In the genomic region with DNA sequence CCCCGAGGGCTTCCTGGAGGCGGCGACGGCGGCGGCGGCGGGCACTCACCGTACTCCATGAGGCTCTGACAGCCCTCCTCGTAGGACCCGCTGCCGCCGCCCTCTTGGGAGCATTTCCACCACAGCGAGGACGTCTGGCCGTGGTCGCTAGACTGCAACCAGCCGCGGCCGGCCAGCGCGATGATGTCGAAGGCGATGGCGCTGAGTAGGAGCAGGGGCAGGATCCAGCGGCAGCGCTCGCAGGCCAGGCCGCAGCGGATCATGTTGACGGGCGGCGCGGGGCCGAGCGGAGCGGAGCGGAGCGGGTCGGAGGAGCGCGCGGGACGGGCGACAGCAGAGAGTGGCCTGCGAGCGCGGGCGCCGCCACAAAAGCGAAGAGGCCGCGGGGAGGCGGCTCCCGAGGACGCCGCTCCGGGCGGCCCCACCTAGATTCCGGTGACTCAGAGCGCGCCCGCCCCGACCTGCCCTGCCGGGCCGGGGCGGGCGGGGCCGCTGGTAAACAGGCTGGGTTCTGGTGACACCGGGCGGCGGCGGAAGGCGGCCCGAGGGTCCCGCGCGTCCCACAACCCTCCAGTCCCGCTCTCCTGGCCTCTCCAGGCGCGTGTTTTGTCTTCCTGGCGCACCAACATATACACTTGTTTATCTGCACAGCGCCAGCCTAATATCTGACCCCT, we compare ENCODE assay signal across 1 cellular context.
A peak's percentile ranks its signal among the peaks of the same experiment; 100 is the strongest.
TF ChIP-seq lines count a peak whose summit lies in the region.

A gene (minus strand): TSS at position 342 of the 674 bp plus-strand sequence. CDS start 79 bp downstream, at position 263.

TF ChIP-seq in HepG2, 621 proteins besides CTCF, POLR2A, EP300 and RAD21 (continued from another document and continues in another):
- TF ChIP-seq, protein P1, sequence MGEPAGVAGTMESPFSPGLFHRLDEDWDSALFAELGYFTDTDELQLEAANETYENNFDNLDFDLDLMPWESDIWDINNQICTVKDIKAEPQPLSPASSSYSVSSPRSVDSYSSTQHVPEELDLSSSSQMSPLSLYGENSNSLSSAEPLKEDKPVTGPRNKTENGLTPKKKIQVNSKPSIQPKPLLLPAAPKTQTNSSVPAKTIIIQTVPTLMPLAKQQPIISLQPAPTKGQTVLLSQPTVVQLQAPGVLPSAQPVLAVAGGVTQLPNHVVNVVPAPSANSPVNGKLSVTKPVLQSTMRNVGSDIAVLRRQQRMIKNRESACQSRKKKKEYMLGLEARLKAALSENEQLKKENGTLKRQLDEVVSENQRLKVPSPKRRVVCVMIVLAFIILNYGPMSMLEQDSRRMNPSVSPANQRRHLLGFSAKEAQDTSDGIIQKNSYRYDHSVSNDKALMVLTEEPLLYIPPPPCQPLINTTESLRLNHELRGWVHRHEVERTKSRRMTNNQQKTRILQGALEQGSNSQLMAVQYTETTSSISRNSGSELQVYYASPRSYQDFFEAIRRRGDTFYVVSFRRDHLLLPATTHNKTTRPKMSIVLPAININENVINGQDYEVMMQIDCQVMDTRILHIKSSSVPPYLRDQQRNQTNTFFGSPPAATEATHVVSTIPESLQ (CRISPR knock-in tag; conservative IDR thresholded peaks at IDR 0.05): no peak
- TF ChIP-seq, protein P2, sequence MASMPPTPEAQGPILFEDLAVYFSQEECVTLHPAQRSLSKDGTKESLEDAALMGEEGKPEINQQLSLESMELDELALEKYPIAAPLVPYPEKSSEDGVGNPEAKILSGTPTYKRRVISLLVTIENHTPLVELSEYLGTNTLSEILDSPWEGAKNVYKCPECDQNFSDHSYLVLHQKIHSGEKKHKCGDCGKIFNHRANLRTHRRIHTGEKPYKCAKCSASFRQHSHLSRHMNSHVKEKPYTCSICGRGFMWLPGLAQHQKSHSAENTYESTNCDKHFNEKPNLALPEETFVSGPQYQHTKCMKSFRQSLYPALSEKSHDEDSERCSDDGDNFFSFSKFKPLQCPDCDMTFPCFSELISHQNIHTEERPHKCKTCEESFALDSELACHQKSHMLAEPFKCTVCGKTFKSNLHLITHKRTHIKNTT (CRISPR knock-in tag; IDR thresholded peaks at IDR 0.05): no peak
- TF ChIP-seq SETDB1 (CRISPR knock-in tag; IDR thresholded peaks at IDR 0.05; ENCODE audit: borderline replicate concordance) (no peak), ETV5 (CRISPR knock-in tag; IDR thresholded peaks at IDR 0.05; ENCODE audit: borderline replicate concordance) (no peak; the same call in 1 of the 2 replicates), CCAR2 (optimal IDR thresholded peaks at IDR 0.05; ENCODE audit: low read depth, low read length) (no peak), ZNF678 (CRISPR knock-in tag; IDR thresholded peaks at IDR 0.05) (peak; percentile 92), SALL1 (CRISPR knock-in tag; IDR thresholded peaks at IDR 0.05) (peak; percentile 76), SMAD3 (CRISPR knock-in tag; IDR thresholded peaks at IDR 0.05) (no peak; the same call in 1 of the 2 replicates), ZNF256 (CRISPR knock-in tag; conservative IDR thresholded peaks at IDR 0.05) (no peak), ZNF550 (CRISPR knock-in tag; IDR thresholded peaks at IDR 0.05; ENCODE audit: borderline replicate concordance) (no peak), ZNF780A (CRISPR knock-in tag; IDR thresholded peaks at IDR 0.05) (peak; percentile 68; the same call in 1 of the 2 replicates), STAG1 (CRISPR knock-in tag; IDR thresholded peaks at IDR 0.05) (peak; percentile 45), POLR2G (IDR thresholded peaks at IDR 0.05; ENCODE audit: low read depth, low read length) (peak; percentile 90), ZNF530 (CRISPR knock-in tag; IDR thresholded peaks at IDR 0.05; ENCODE audit: low read depth) (no peak), NR1H2 (CRISPR knock-in tag; IDR thresholded peaks at IDR 0.05; ENCODE audit: borderline replicate concordance, low read depth) (peak; percentile 5; the same call in 1 of the 2 replicates), CENPT (CRISPR knock-in tag; IDR thresholded peaks at IDR 0.05; ENCODE audit: low read depth) (peak; percentile 86), MBD4 (IDR thresholded peaks at IDR 0.05; ENCODE audit: borderline replicate concordance, low read length) (no peak), ZNF20 (CRISPR knock-in tag; IDR thresholded peaks at IDR 0.05) (0 out of 2 replicates have a peak, but pooled peaks have one; percentile 78), ZNF367 (CRISPR knock-in tag; IDR thresholded peaks at IDR 0.05; ENCODE audit: borderline replicate concordance) (no peak), SKI (IDR thresholded peaks at IDR 0.05; ENCODE audit: partially characterized antibody) (peak; percentile 65), ZFAT (CRISPR knock-in tag; conservative IDR thresholded peaks at IDR 0.05) (no peak), DPF2 (CRISPR knock-in tag; IDR thresholded peaks at IDR 0.05; ENCODE audit: borderline replicate concordance, low read depth) (no peak), ADNP (CRISPR knock-in tag; IDR thresholded peaks at IDR 0.05) (peak; percentile 87; the same call in 1 of the 2 replicates), ZNF337 (CRISPR knock-in tag; IDR thresholded peaks at IDR 0.05; ENCODE audit: borderline replicate concordance, low read depth) (0 out of 2 replicates have a peak, but pooled peaks have one; percentile 29), KLF16 (CRISPR knock-in tag; IDR thresholded peaks at IDR 0.05) (no peak; a peak in 1 of 4 replicates), ATF7-NPFF (CRISPR knock-in tag; IDR thresholded peaks at IDR 0.05; ENCODE audit: low read depth) (peak; percentile 93; the same call in 1 of the 2 replicates)
- TF ChIP-seq, protein P3, sequence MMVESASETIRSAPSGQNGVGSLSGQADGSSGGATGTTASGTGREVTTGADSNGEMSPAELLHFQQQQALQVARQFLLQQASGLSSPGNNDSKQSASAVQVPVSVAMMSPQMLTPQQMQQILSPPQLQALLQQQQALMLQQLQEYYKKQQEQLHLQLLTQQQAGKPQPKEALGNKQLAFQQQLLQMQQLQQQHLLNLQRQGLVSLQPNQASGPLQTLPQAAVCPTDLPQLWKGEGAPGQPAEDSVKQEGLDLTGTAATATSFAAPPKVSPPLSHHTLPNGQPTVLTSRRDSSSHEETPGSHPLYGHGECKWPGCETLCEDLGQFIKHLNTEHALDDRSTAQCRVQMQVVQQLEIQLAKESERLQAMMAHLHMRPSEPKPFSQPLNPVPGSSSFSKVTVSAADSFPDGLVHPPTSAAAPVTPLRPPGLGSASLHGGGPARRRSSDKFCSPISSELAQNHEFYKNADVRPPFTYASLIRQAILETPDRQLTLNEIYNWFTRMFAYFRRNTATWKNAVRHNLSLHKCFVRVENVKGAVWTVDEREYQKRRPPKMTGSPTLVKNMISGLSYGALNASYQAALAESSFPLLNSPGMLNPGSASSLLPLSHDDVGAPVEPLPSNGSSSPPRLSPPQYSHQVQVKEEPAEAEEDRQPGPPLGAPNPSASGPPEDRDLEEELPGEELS (CRISPR knock-in tag; IDR thresholded peaks at IDR 0.05): peak; percentile 63; the same call in 1 of the 2 replicates
- TF ChIP-seq, protein P4, sequence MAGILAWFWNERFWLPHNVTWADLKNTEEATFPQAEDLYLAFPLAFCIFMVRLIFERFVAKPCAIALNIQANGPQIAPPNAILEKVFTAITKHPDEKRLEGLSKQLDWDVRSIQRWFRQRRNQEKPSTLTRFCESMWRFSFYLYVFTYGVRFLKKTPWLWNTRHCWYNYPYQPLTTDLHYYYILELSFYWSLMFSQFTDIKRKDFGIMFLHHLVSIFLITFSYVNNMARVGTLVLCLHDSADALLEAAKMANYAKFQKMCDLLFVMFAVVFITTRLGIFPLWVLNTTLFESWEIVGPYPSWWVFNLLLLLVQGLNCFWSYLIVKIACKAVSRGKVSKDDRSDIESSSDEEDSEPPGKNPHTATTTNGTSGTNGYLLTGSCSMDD (CRISPR knock-in tag; IDR thresholded peaks at IDR 0.05): no peak
- TF ChIP-seq, protein P5, sequence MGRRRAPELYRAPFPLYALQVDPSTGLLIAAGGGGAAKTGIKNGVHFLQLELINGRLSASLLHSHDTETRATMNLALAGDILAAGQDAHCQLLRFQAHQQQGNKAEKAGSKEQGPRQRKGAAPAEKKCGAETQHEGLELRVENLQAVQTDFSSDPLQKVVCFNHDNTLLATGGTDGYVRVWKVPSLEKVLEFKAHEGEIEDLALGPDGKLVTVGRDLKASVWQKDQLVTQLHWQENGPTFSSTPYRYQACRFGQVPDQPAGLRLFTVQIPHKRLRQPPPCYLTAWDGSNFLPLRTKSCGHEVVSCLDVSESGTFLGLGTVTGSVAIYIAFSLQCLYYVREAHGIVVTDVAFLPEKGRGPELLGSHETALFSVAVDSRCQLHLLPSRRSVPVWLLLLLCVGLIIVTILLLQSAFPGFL (CRISPR knock-in tag; IDR thresholded peaks at IDR 0.05): no peak
- TF ChIP-seq, protein P6, sequence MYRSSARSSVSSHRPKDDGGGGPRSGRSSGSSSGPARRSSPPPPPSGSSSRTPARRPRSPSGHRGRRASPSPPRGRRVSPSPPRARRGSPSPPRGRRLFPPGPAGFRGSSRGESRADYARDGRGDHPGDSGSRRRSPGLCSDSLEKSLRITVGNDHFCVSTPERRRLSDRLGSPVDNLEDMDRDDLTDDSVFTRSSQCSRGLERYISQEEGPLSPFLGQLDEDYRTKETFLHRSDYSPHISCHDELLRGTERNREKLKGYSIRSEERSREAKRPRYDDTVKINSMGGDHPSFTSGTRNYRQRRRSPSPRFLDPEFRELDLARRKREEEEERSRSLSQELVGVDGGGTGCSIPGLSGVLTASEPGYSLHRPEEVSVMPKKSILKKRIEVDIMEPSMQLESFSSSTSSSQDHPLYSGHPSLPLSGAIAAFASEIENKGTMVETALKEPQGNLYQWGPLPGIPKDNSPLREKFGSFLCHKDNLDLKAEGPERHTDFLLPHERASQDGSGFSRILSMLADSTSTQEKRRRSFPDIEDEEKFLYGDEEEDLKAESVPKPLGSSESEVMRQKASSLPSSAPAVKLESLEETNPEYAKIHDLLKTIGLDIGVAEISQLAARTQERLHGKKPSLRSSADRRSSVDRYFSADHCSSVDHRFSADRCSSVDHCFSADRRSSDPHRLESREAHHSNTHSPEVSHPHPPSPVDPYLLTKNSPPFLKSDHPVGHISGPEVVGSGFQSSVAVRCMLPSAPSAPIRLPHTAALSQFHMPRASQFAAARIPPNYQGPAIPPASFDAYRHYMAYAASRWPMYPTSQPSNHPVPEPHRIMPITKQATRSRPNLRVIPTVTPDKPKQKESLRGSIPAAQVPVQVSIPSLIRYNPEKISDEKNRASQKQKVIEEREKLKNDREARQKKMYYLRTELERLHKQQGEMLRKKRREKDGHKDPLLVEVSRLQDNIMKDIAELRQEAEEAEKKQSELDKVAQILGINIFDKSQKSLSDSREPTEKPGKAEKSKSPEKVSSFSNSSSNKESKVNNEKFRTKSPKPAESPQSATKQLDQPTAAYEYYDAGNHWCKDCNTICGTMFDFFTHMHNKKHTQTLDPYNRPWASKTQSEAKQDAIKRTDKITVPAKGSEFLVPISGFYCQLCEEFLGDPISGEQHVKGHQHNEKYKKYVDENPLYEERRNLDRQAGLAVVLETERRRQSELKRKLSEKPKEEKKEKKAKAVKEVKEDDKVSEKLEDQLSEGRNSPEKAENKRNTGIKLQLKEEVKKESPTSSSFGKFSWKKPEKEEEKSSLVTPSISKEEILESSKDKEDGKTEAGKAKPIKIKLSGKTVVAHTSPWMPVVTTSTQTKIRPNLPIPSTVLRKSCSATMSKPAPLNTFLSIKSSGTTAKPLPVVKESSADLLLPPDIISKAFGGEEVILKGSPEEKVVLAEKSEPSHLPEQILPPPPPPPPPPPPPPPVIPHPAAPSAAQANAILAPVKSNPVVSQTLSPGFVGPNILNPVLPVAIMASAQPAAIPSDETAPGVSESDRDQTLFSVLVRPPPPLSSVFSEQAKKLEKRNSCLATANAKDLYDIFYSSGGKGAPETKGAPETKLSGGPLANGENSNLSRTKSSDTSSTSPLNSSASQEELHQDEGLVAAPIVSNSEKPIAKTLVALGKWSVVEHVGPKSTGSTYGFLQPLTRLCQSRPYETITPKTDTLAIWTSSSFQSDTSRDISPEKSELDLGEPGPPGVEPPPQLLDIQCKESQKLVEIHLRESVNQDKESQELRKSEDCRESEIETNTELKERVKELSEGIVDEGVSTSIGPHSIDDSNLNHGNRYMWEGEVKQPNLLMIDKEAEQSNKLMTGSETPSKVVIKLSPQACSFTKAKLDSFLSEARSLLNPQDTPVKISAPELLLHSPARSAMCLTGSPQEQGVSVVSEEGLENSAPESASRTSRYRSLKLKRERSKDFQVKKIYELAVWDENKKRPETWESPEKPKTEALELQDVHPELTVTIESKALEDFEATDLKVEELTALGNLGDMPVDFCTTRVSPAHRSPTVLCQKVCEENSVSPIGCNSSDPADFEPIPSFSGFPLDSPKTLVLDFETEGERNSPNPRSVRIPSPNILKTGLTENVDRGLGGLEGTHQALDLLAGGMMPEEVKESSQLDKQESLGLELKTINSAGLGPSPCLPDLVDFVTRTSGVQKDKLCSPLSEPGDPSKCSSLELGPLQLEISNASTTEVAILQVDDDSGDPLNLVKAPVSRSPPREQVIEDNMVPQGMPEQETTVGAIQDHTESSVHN (CRISPR knock-in tag; IDR thresholded peaks at IDR 0.05): peak; percentile 73; the same call in 1 of the 2 replicates
- TF ChIP-seq, protein P7, sequence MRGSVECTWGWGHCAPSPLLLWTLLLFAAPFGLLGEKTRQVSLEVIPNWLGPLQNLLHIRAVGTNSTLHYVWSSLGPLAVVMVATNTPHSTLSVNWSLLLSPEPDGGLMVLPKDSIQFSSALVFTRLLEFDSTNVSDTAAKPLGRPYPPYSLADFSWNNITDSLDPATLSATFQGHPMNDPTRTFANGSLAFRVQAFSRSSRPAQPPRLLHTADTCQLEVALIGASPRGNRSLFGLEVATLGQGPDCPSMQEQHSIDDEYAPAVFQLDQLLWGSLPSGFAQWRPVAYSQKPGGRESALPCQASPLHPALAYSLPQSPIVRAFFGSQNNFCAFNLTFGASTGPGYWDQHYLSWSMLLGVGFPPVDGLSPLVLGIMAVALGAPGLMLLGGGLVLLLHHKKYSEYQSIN (CRISPR knock-in tag; IDR thresholded peaks at IDR 0.05; ENCODE audit: borderline replicate concordance): no peak
- TF ChIP-seq, protein P8, sequence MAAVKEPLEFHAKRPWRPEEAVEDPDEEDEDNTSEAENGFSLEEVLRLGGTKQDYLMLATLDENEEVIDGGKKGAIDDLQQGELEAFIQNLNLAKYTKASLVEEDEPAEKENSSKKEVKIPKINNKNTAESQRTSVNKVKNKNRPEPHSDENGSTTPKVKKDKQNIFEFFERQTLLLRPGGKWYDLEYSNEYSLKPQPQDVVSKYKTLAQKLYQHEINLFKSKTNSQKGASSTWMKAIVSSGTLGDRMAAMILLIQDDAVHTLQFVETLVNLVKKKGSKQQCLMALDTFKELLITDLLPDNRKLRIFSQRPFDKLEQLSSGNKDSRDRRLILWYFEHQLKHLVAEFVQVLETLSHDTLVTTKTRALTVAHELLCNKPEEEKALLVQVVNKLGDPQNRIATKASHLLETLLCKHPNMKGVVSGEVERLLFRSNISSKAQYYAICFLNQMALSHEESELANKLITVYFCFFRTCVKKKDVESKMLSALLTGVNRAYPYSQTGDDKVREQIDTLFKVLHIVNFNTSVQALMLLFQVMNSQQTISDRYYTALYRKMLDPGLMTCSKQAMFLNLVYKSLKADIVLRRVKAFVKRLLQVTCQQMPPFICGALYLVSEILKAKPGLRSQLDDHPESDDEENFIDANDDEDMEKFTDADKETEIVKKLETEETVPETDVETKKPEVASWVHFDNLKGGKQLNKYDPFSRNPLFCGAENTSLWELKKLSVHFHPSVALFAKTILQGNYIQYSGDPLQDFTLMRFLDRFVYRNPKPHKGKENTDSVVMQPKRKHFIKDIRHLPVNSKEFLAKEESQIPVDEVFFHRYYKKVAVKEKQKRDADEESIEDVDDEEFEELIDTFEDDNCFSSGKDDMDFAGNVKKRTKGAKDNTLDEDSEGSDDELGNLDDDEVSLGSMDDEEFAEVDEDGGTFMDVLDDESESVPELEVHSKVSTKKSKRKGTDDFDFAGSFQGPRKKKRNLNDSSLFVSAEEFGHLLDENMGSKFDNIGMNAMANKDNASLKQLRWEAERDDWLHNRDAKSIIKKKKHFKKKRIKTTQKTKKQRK (IDR thresholded peaks at IDR 0.05; ENCODE audit: low read length): no peak
